In the genomic region with DNA sequence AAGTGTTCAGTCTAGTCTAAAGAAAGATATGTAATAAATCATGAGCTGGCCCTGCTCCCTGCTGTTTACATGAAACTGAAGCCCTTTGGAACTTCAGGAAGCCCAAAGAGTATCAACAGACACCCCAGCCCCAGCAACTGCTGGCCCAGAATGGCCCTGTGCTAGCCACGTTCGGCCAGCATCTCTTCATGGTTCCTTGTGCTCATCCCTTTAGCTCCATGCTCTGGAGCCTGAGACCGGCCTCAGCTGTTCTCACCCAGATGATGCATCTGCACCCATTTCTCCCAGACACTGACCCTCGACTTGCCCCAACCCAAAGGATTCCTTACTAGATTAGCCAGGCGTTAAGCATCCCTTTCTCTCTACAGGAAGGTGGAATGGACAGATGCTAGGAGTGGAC, we compare ENCODE assay signal across 35 cellular contexts.
"Had no signal": no experiment of that assay in that cellular context is flagged by ENCODE, and none has a peak within 500 bp of the region (broad histone marks: within the 10 kb centered on the region; RNA-seq: fewer than 3 reads in every experiment).

No MANE protein-coding gene starts in this region.

- H3K27me3 ChIP-seq: MG63 had no signal

- H3K9ac ChIP-seq: KMS-11 had no signal

- H3K4me3 ChIP-seq: MG63 had no signal

- H3K9me3 ChIP-seq: MG63 had no signal

- H3K4me2 ChIP-seq: KMS-11 had no signal

- H3K27ac ChIP-seq: KMS-11 had no signal

- H3K36me3 ChIP-seq: MG63 had no signal

- DNase-seq: Karpas-422, Kasumi-1, KG1, MG63, MM.1S, MV-4-11, NCI-H1048, NCI-H1092, NCI-H1092 treated with DMSO at 0.1 percent for 48 hours, NCI-H1105, NCI-H1105 treated with DMSO at 0.1 percent for 48 hours, NCI-H1417, NCI-H1417 treated with DMSO at 0.1 percent for 48 hours, NCI-H1436, NCI-H1436 treated with DMSO at 0.1 percent for 48 hours, NCI-H146, NCI-H1694, NCI-H1694 treated with DMSO at 0.1 percent for 48 hours, NCI-H187, NCI-H187 treated with DMSO at 0.1 percent for 48 hours, NCI-H1930, NCI-H2029, NCI-H2029 treated with DMSO at 0.1 percent for 48 hours, NCI-H2081, NCI-H2081 treated with DMSO at 0.1 percent for 48 hours, NCI-H2107, NCI-H2171, NCI-H2171 treated with DMSO at 0.1 percent for 48 hours, NCI-H2227 treated with DMSO at 0.1 percent for 48 hours, NCI-H226, NCI-H345, NCI-H446, NCI-H446 treated with DMSO at 0.1 percent for 48 hours, NCI-H510A had no signal
